In the genomic region with DNA sequence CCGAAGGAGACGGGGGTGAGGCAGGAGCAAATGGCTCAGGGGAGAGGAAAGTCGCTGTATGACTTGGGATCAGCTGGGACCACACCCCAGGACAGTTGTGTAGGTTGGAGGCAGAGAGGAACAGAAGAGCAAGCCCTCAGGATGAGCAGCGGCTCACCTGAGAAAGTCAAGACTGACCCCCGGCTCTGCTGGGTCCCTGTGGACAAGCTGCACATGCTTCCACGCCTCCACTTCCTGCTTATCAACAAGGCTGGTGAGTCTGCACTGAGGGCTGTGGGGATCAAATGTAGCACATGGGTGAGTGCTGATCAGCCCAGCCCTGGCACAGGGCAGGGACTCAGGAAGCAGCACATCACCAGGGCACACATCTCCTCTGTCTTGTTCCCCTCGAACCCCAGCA, we compare ENCODE assay signal across 18 cellular contexts.
DNase-seq lines count a peak whose midpoint lies in the region; ATAC-seq and TF ChIP-seq lines count a peak whose summit lies in the region.
"Had no signal": no experiment of that assay in that cellular context is flagged by ENCODE, and none has a peak within 500 bp of the region (broad histone marks: within the 10 kb centered on the region; RNA-seq: fewer than 3 reads in every experiment).

No MANE protein-coding gene starts in this region.

- H3K27me3 Mint-ChIP-seq in T-helper 17 cell (no peaks in the 10 kb centered on the region), immature natural killer cell (ENCODE audit: low read depth in 3 of 3) (peaks cover 0 to 9% (median 0%) of the 10 kb centered on the region in 3 donors)
- no peaks in the 10 kb centered on the region for H3K27me3 Mint-ChIP-seq in stimulated activated naive B cell treated with anti-CD40 and anti-IgM and Interleukin-4, amounts not matched to agents 10 μg/mL and 1 μg/mL and 100 μg/mL, for 72 hours
- H3K27me3 Mint-ChIP-seq: IgD-negative memory B cell had no signal

- POLR2A ChIA-PET in SK-N-SH (lab: Yijun Ruan, JAX), result interaction anchor here (0.8 kb wide), 1 partner anchor 28 kb away, joined by 3 read pairs; no protein-coding TSS in a partner anchor

- no peaks in the 10 kb centered on the region for H3K36me3 ChIP-seq in SK-N-SH (replicated peaks in 1 of 2; ENCODE audit: control insufficient read depth in 1 of 2, insufficient read depth in 2 of 2, low read length in 1 of 2)

- peak overlapping the region in 1 of 2 experiments; percentile 98; a peak in 1 of 4 replicates for H3K27ac ChIP-seq in SK-N-SH (ENCODE audit: low read depth in 2 of 2, low read length in 1 of 2)
- H3K27ac ChIP-seq: 22Rv1, SJSA1 had no signal

- H3K27me3 ChIP-seq in SK-N-SH (ENCODE audit: insufficient read depth), result no peaks in the 10 kb centered on the region
- H3K27me3 ChIP-seq: SJSA1 had no signal

- no peaks in the 10 kb centered on the region for H3K9me3 Mint-ChIP-seq in activated naive CD4-positive, alpha-beta T cell treated with anti-CD3 and anti-CD28 coated beads, Interleukin-2, amount 50 U/mL, for 72 hours
- no peaks in the 10 kb centered on the region for H3K9me3 Mint-ChIP-seq in immature natural killer cell
- no peaks in the 10 kb centered on the region for H3K9me3 Mint-ChIP-seq in stimulated activated naive B cell treated with anti-CD40 and anti-IgM and Interleukin-4, amounts not matched to agents 10 μg/mL and 1 μg/mL and 100 μg/mL, for 72 hours
- H3K9me3 Mint-ChIP-seq: IgD-negative memory B cell had no signal

- H3K9me3 ChIP-seq in T-helper 17 cell (ENCODE audit: control insufficient read depth, low read length, poor library complexity, severe bottlenecking) (no peaks in the 10 kb centered on the region), SK-N-SH (no peaks in the 10 kb centered on the region)
- H3K9me3 ChIP-seq: SJSA1 had no signal

- H2AFZ ChIP-seq in SK-N-SH (ENCODE audit: low read depth), result no peak overlapping the region

- no peaks in the 10 kb centered on the region for H3K9me2 ChIP-seq in SK-N-SH

- H3K9ac ChIP-seq in SK-N-SH, result no peak overlapping the region

- no peak for DNase-seq in activated naive CD4-positive, alpha-beta T cell treated with anti-CD3 and anti-CD28 coated beads, Interleukin-2, amount 50 U/mL, for 72 hours (ENCODE audit: low spot score in 2 of 2)
- no peak for DNase-seq in activated naive CD4-positive, alpha-beta T cell treated with Interleukin-2 at 50 U/mL for 16 hours
- DNase-seq in T-helper 17 cell (no peak), immature natural killer cell (no peak), NAMALWA (ENCODE audit: low spot score) (no peak), SK-N-SH (no peak), NCI-H2227 (lab: John Stamatoyannopoulos, UW; ENCODE audit: unreplicated experiment) (no peak)
- DNase-seq in stimulated activated naive B cell treated with anti-CD40 and anti-IgM and Interleukin-4, amounts not matched to agents 10 μg/mL and 1 μg/mL and 100 μg/mL, for 72 hours, result no peak
- DNase-seq: C1 segment of cervical spinal cord; NCI-H1092; NCI-H226; NCI-H526; NK-92 treated with Interleukin-12 subunit alpha and Interleukin-12 subunit beta, amount 100 ng/mL, for 24 hours; OCI-M1; RPMI8226 had no signal

- WGBS in SK-N-SH (ENCODE audit: low lambda C conversion rate), result 88% methylated on average over 6 of the region's 7 CpGs

- H3F3A ChIP-seq in SK-N-SH (replicated peaks; ENCODE audit: insufficient read depth), result no peaks in the 10 kb centered on the region

- peak overlapping the region; percentile 50 to 58 for H3K27ac Mint-ChIP-seq in activated naive CD4-positive, alpha-beta T cell treated with anti-CD3 and anti-CD28 coated beads, Interleukin-2, amount 50 U/mL, for 72 hours
- H3K27ac Mint-ChIP-seq in T-helper 17 cell (peak overlapping the region; percentile 81), immature natural killer cell (peak overlapping the region in 5 of 6 donors; percentile 19 to 78 (median 49))
- H3K27ac Mint-ChIP-seq in stimulated activated naive B cell treated with anti-CD40 and anti-IgM and Interleukin-4, amounts not matched to agents 10 μg/mL and 1 μg/mL and 100 μg/mL, for 72 hours, result peak overlapping the region; percentile 59
- H3K27ac Mint-ChIP-seq: IgD-negative memory B cell had no signal

- no peak overlapping the region for H3K4me3 ChIP-seq in SK-N-SH (ENCODE audit: low read depth in 2 of 2, low read length in 1 of 2)
- H3K4me3 ChIP-seq: SJSA1 had no signal

- TF ChIP-seq RAD21 in SK-N-SH (IDR thresholded peaks at IDR 0.05; ENCODE audit: low read length), result no peak

- no peak overlapping the region for H3K4me2 ChIP-seq in SK-N-SH

- CTCF ChIA-PET in SK-N-SH (lab: Yijun Ruan, JAX), result interaction anchor here (0.7 to 1.4 kb wide), 3 partner anchors 63 to 98 kb away, joined by 3 to 8 read pairs (median 3); no protein-coding TSS in a partner anchor

- TF ChIP-seq EP300 in SK-N-SH (IDR thresholded peaks at IDR 0.05; ENCODE audit: borderline replicate concordance in 1 of 2, low read depth in 1 of 2, low read length in 1 of 2), result no peak

- H3K36me3 Mint-ChIP-seq in activated naive CD4-positive, alpha-beta T cell treated with anti-CD3 and anti-CD28 coated beads, Interleukin-2, amount 50 U/mL, for 72 hours, result no peaks in the 10 kb centered on the region
- H3K36me3 Mint-ChIP-seq in T-helper 17 cell (ENCODE audit: low read depth), result peaks cover 2% of the 10 kb centered on the region
- peaks cover 0 to 3% (median 0%) of the 10 kb centered on the region in 3 donors for H3K36me3 Mint-ChIP-seq in immature natural killer cell
- H3K36me3 Mint-ChIP-seq in stimulated activated naive B cell treated with anti-CD40 and anti-IgM and Interleukin-4, amounts not matched to agents 10 μg/mL and 1 μg/mL and 100 μg/mL, for 72 hours, result peaks cover 21 to 29% of the 10 kb centered on the region in 2 donors
- H3K36me3 Mint-ChIP-seq: IgD-negative memory B cell had no signal

- H3K4me3 Mint-ChIP-seq in T-helper 17 cell (no peak overlapping the region), immature natural killer cell (no peak overlapping the region)
- H3K4me3 Mint-ChIP-seq in stimulated activated naive B cell treated with anti-CD40 and anti-IgM and Interleukin-4, amounts not matched to agents 10 μg/mL and 1 μg/mL and 100 μg/mL, for 72 hours, result no peak overlapping the region
- H3K4me3 Mint-ChIP-seq: IgD-negative memory B cell had no signal

- H4K20me1 ChIP-seq in SK-N-SH (ENCODE audit: insufficient read depth), result no peaks in the 10 kb centered on the region

- no peak for TF ChIP-seq CTCF in SK-N-SH (IDR thresholded peaks at IDR 0.05)

- peaks cover 27% of the 10 kb centered on the region for H3K4me1 Mint-ChIP-seq in T-helper 17 cell
- H3K4me1 Mint-ChIP-seq in immature natural killer cell, result peaks cover 40 to 49% of the 10 kb centered on the region in 2 donors
- peaks cover 23 to 34% of the 10 kb centered on the region in 2 donors for H3K4me1 Mint-ChIP-seq in stimulated activated naive B cell treated with anti-CD40 and anti-IgM and Interleukin-4, amounts not matched to agents 10 μg/mL and 1 μg/mL and 100 μg/mL, for 72 hours

- no peaks in the 10 kb centered on the region for H3K79me2 ChIP-seq in SK-N-SH (ENCODE audit: insufficient read depth)

- ATAC-seq in activated naive CD4-positive, alpha-beta T cell treated with anti-CD3 and anti-CD28 coated beads, Interleukin-2, amount 50 U/mL, for 72 hours, result no peak
- no peak for ATAC-seq in T-helper 17 cell
- no peak for ATAC-seq in stimulated activated naive B cell treated with anti-CD40 and anti-IgM and Interleukin-4, amounts not matched to agents 10 μg/mL and 1 μg/mL and 100 μg/mL, for 72 hours (replicated peaks)

- peaks cover 0 to 95% of the 10 kb centered on the region in 2 experiments; a peak in 2 of 4 replicates for H3K4me1 ChIP-seq in SK-N-SH (ENCODE audit: control insufficient read depth in 1 of 2, insufficient read depth in 2 of 2, low read depth in 1 of 2, low read length in 1 of 2)

TF ChIP-seq in SK-N-SH, 30 proteins besides CTCF, POLR2A, EP300 and RAD21 (continues in another document):
- TF ChIP-seq FOXM1 (IDR thresholded peaks at IDR 0.05; ENCODE audit: low read depth) (no peak), CHD2 (IDR thresholded peaks at IDR 0.05; ENCODE audit: low read length, partially characterized antibody) (no peak), MXI1 (IDR thresholded peaks at IDR 0.05; ENCODE audit: low read depth, low read length) (no peak), MEF2A (IDR thresholded peaks at IDR 0.05; ENCODE audit: borderline replicate concordance, low read depth) (no peak), RXRA (IDR thresholded peaks at IDR 0.05; ENCODE audit: borderline replicate concordance, low read depth) (no peak), SIN3A (IDR thresholded peaks at IDR 0.05; ENCODE audit: borderline replicate concordance, low read depth, low read length) (no peak)
- TF ChIP-seq, protein P1, sequence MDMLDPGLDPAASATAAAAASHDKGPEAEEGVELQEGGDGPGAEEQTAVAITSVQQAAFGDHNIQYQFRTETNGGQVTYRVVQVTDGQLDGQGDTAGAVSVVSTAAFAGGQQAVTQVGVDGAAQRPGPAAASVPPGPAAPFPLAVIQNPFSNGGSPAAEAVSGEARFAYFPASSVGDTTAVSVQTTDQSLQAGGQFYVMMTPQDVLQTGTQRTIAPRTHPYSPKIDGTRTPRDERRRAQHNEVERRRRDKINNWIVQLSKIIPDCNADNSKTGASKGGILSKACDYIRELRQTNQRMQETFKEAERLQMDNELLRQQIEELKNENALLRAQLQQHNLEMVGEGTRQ (IDR thresholded peaks at IDR 0.05; ENCODE audit: borderline replicate concordance, low read depth, low read length), result no peak
- TF ChIP-seq, protein P2, sequence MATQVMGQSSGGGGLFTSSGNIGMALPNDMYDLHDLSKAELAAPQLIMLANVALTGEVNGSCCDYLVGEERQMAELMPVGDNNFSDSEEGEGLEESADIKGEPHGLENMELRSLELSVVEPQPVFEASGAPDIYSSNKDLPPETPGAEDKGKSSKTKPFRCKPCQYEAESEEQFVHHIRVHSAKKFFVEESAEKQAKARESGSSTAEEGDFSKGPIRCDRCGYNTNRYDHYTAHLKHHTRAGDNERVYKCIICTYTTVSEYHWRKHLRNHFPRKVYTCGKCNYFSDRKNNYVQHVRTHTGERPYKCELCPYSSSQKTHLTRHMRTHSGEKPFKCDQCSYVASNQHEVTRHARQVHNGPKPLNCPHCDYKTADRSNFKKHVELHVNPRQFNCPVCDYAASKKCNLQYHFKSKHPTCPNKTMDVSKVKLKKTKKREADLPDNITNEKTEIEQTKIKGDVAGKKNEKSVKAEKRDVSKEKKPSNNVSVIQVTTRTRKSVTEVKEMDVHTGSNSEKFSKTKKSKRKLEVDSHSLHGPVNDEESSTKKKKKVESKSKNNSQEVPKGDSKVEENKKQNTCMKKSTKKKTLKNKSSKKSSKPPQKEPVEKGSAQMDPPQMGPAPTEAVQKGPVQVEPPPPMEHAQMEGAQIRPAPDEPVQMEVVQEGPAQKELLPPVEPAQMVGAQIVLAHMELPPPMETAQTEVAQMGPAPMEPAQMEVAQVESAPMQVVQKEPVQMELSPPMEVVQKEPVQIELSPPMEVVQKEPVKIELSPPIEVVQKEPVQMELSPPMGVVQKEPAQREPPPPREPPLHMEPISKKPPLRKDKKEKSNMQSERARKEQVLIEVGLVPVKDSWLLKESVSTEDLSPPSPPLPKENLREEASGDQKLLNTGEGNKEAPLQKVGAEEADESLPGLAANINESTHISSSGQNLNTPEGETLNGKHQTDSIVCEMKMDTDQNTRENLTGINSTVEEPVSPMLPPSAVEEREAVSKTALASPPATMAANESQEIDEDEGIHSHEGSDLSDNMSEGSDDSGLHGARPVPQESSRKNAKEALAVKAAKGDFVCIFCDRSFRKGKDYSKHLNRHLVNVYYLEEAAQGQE (IDR thresholded peaks at IDR 0.05; ENCODE audit: low read depth, low read length), result no peak
